8 cellular contexts compared by ENCODE assay signal in the genomic region with DNA sequence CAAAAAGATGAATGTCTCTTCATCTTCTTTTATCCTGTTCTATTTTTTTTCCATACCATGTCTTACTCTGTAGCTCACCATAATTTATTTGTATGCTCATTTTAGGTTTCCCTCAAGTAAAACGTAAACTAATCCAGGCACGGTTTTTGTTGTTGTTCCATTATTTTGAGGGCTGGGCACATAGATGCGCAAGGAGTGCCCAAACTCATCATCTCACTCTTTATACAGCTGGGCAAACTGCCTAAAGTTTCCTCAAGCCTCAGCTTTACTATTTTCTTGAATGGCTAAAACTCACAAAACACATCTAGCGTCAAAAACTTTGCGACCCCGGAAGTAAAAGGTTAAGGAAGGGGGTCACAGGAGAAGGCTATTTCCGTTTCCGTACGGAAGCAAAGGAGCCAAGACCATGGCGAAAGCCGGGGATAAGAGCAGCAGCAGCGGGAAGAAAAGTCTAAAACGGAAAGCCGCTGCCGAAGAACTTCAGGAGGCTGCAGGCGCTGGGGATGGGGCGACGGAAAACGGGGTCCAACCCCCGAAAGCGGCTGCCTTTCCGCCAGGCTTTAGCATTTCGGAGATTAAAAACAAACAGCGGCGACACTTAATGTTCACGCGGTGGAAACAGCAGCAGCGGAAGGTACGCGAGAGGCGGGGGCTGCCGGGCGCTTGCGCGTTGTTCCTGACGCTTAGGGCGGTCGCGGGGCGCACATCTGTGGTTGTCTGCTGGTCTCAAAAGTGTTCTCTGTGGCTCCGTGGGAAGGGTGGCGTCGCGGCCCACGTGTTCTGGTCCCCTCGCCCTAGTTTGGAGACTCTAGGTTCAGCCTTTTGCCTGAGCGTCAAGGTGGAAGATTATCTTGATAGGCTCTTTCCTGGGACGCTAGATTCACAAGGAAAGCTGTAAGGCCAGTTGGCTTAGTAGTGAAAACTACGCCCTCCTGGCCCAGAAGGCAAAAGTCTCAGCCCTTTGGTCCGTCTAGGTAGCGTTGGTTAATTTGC. TPM values are rescaled to one million over a fixed set of nuclear protein-coding genes. Genes with fewer than 3 reads are reported as not detected.
A peak's percentile ranks its signal among the peaks of the same experiment; 100 is the strongest.
DNase-seq lines count a peak whose midpoint lies in the region; ATAC-seq and TF ChIP-seq lines count a peak whose summit lies in the region.

A gene with protein sequence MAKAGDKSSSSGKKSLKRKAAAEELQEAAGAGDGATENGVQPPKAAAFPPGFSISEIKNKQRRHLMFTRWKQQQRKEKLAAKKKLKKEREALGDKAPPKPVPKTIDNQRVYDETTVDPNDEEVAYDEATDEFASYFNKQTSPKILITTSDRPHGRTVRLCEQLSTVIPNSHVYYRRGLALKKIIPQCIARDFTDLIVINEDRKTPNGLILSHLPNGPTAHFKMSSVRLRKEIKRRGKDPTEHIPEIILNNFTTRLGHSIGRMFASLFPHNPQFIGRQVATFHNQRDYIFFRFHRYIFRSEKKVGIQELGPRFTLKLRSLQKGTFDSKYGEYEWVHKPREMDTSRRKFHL (plus strand): TSS at position 391 of the 993 bp plus-strand sequence. CDS start 16 bp downstream, at position 407.

- H3K36me3 Mint-ChIP-seq in T-cell (peaks cover 37% of the 10 kb centered on the region), type B pancreatic cell (peaks cover 26% of the 10 kb centered on the region)

- peak within 1 kb of the TSS; percentile 95 to 98 (median 96) for H3K4me3 Mint-ChIP-seq in T-cell
- peak within 1 kb of the TSS; percentile 100 for H3K4me3 Mint-ChIP-seq in type B pancreatic cell

- H3K36me3 ChIP-seq in heart right ventricle, result peaks cover 0 to 32% (median 11%) of the 10 kb centered on the region in 9 donors

- peak; percentile 23 for DNase-seq in NCI-H128 (lab: John Stamatoyannopoulos, UW; ENCODE audit: unreplicated experiment)
- peak; percentile 61 to 89 (median 78) for DNase-seq in T-cell
- DNase-seq in heart right ventricle, result peak; percentile 71 to 74
- DNase-seq in posterior cingulate gyrus, result peak; percentile 56 to 97 (median 76)
- peak; percentile 78 for DNase-seq in type B pancreatic cell (ENCODE audit: extremely low spot score, unreplicated experiment)

- intact Hi-C loops in heart right ventricle (cut with DNase I) (loop anchor here in 2 of 10 donors (1.0 to 10.0 kb wide), 3 partner anchors 27 to 126 kb away; partner anchors contain the start of genes CTBS (in 1 of the 2), GNG5 (in 1 of the 2) and SPATA1 (in 1 of the 2)), posterior cingulate gyrus (cut with DNase I) (loop anchor here (1.0 kb wide), 1 partner anchor 95 kb away; the partner anchor contains the start of gene CTBS)

- peaks cover 4 to 15% (median 5%) of the 10 kb centered on the region in 3 donors for H3K9me3 Mint-ChIP-seq in T-cell
- H3K9me3 Mint-ChIP-seq in type B pancreatic cell, result peaks cover 10% of the 10 kb centered on the region

- peaks cover 0 to 35% (median 23%) of the 10 kb centered on the region in 9 donors for H3K4me1 ChIP-seq in heart right ventricle

- H3K9me3 ChIP-seq in heart right ventricle, result peaks cover 0 to 6% (median 0%) of the 10 kb centered on the region in 11 donors

- WGBS in adipose tissue, 3 donors, result 4 to 5% (median 4%) methylated on average over 51 of the region's 51 CpGs
- WGBS in heart right ventricle, 2 donors, result 4 to 5% methylated on average over 51 of the region's 51 CpGs

- peak within 1 kb of the TSS; percentile 59 for H3K4me3 ChIP-seq in GM12875 (ENCODE audit: low read depth, low read length)
- H3K4me3 ChIP-seq in heart right ventricle, result peak within 1 kb of the TSS; percentile 54 to 88 (median 78)

- no peak for TF ChIP-seq CTCF in GM12875 (IDR thresholded peaks at IDR 0.05; ENCODE audit: borderline replicate concordance, insufficient read depth, low read depth, low read length)
- no peak for TF ChIP-seq CTCF in heart right ventricle (IDR thresholded peaks at IDR 0.05)
- no peak for TF ChIP-seq CTCF in type B pancreatic cell (conservative IDR thresholded peaks at IDR 0.05)

- H3K27ac ChIP-seq in adipose tissue (ENCODE audit: low read depth, low read length), result no peak within 1 kb of the TSS
- peak within 1 kb of the TSS; percentile 9 to 94 (median 86) for H3K27ac ChIP-seq in heart right ventricle

- CTCF ChIA-PET in T-cell (lab: Charles Lee), result interaction anchor here (0.6 to 1.4 kb wide), 13 partner anchors 16 to 466 kb away, joined by 3 to 4 read pairs (median 3); partner anchors contain the start of genes CTBS (in 1 of the 2) and PRKACB (in 1 of the 2)

- ATAC-seq in HG02759 (IDR thresholded peaks at IDR 0.05; ENCODE audit: unreplicated experiment) (peak; percentile 97), T-cell (replicated peaks in 1 of 4) (peak; percentile 96 to 98 (median 96)), heart right ventricle (peak; percentile 95 to 98 (median 97))

- H3K27me3 ChIP-seq in heart right ventricle, result peaks cover 0 to 42% (median 36%) of the 10 kb centered on the region in 7 donors

- H3K27me3 Mint-ChIP-seq in T-cell (peaks cover 18 to 30% of the 10 kb centered on the region in 2 donors), type B pancreatic cell (peaks cover 34% of the 10 kb centered on the region)

- H3K27ac Mint-ChIP-seq in T-cell (peak within 1 kb of the TSS; percentile 98 to 99), type B pancreatic cell (peak within 1 kb of the TSS; percentile 98)

- POLR2A ChIA-PET in T-cell (lab: Charles Lee), result interaction anchor here (0.6 to 1.9 kb wide), 15 partner anchors 9 to 797 kb away, joined by 3 to 9 read pairs (median 4); partner anchors contain the start of genes CTBS (in 2 of the 2), BCL10 (in 1 of the 2), GNG5 (in 1 of the 2) and PRKACB (in 1 of the 2)

- peaks cover 46 to 48% (median 47%) of the 10 kb centered on the region in 3 donors for H3K4me1 Mint-ChIP-seq in T-cell
- peaks cover 22% of the 10 kb centered on the region for H3K4me1 Mint-ChIP-seq in type B pancreatic cell (ENCODE audit: unreplicated experiment)

RNA-seq across cellular contexts. Expression of the gene that starts here (rescaled TPM):
- total RNA-seq in T-cell (10 to 100 TPM; 40.8 to 52.1 (median 43.6) TPM), heart right ventricle (10 to 100 TPM; 28.0 to 38.9 (median 32.0) TPM), type B pancreatic cell (ENCODE audit: low replicate concordance) (29.5 and 34.1 TPM in 2 replicates)
- polyA plus RNA-seq in adipose tissue (10 to 100 TPM; 18.0 to 27.6 (median 27.1) TPM), heart right ventricle (10 to 100 TPM; 17.9 to 45.8 TPM)

Comparison
In these comparisons a context has a peak if more than half of its experiments do, and no peak if none do; other contexts are left out.
1. DNase-seq: peak in every context shown above with its lines; median percentile 78 in T-cell; 78 in type B pancreatic cell; 76 in posterior cingulate gyrus; 72 in heart right ventricle; 23 in NCI-H128.